9 cellular contexts compared by ENCODE assay signal in genomic region chr20:25077610-25078169, GRCh38. TPM values are rescaled to one million over a fixed set of nuclear protein-coding genes. Genes with fewer than 3 reads are reported as not detected.
DNase-seq lines count a peak whose midpoint lies in the region; ATAC-seq and TF ChIP-seq lines count a peak whose summit lies in the region.
"Had no signal": no experiment of that assay in that cellular context is flagged by ENCODE, and none has a peak within 500 bp of the region (broad histone marks: within the 10 kb centered on the region; RNA-seq: fewer than 3 reads in every experiment).

No MANE protein-coding gene starts in this region.

- no peak overlapping the region for H3K27ac ChIP-seq in RWPE2 (ENCODE audit: poor library complexity, severe bottlenecking)
- H3K27ac ChIP-seq in sigmoid colon: peak overlapping the region in 1 of 4 donors; percentile 35

- H3K9me3 ChIP-seq in ES-I3 (ENCODE audit: control insufficient read depth, insufficient read depth, low read length) (no peaks in the 10 kb centered on the region), RWPE2 (ENCODE audit: severe bottlenecking) (no peaks in the 10 kb centered on the region), sigmoid colon (no peaks in the 10 kb centered on the region)

- no peaks in the 10 kb centered on the region for H3K4me1 ChIP-seq in ES-I3 (ENCODE audit: insufficient read depth, low read length)
- H3K4me1 ChIP-seq in RWPE2 (ENCODE audit: insufficient read depth, poor library complexity, severe bottlenecking): no peaks in the 10 kb centered on the region
- H3K4me1 ChIP-seq in sigmoid colon: peaks cover 0 to 24% (median 21%) of the 10 kb centered on the region in 4 donors

- H3K9ac ChIP-seq in ES-I3 (ENCODE audit: low read depth, low read length): peak overlapping the region; percentile 24; the same call in 1 of the 2 replicates

- peak; percentile 55 for DNase-seq in RWPE2 (ENCODE audit: low spot score)
- DNase-seq in foreskin fibroblast: peak; percentile 29 to 62
- peak; percentile 78 for DNase-seq in sigmoid colon
- no peak for DNase-seq in NCI-H2196 treated with DMSO at 0.1 percent for 48 hours (lab: John Stamatoyannopoulos, UW; ENCODE audit: unreplicated experiment)

- H3K27me3 ChIP-seq in RWPE2 (ENCODE audit: insufficient read depth, poor library complexity, severe bottlenecking) (peaks cover 87% of the 10 kb centered on the region), sigmoid colon (peaks cover 15 to 64% (median 22%) of the 10 kb centered on the region in 3 donors)

- no peak for TF ChIP-seq POLR2A in sigmoid colon (IDR thresholded peaks at IDR 0.05)

- intact Hi-C loops in sigmoid colon (cut with DNase I): no loop called here

- H3K4me3 ChIP-seq in RWPE2 (ENCODE audit: severe bottlenecking): no peak overlapping the region
- H3K4me3 ChIP-seq in foreskin fibroblast (ENCODE audit: low read depth in 1 of 2, low read length in 2 of 2): peak overlapping the region; percentile 21 to 36
- H3K4me3 ChIP-seq in sigmoid colon: peak overlapping the region; percentile 4 to 39 (median 32)

- TF ChIP-seq CTCF in RWPE2 (IDR thresholded peaks at IDR 0.05; ENCODE audit: poor library complexity, severe bottlenecking) (no peak), foreskin fibroblast (IDR thresholded peaks at IDR 0.05; ENCODE audit: low read depth, low read length) (no peak), sigmoid colon (IDR thresholded peaks at IDR 0.05) (no peak)

- no peak for TF ChIP-seq EP300 in sigmoid colon (IDR thresholded peaks at IDR 0.05)

- peak; percentile 71 for ATAC-seq in RWPE2 (ENCODE audit: low read depth)
- no peak for ATAC-seq in HG02970 (IDR thresholded peaks at IDR 0.05; ENCODE audit: low FRiP score, unreplicated experiment)
- ATAC-seq in HG02981 (IDR thresholded peaks at IDR 0.05; ENCODE audit: unreplicated experiment): no peak
- ATAC-seq in GM19395 (IDR thresholded peaks at IDR 0.05; ENCODE audit: unreplicated experiment): no peak

- WGBS in sigmoid colon, 2 donors: 6 to 28% methylated on average over 38 of the region's 38 CpGs

- H3K36me3 ChIP-seq in ES-I3 (ENCODE audit: insufficient read depth, low read length) (no peaks in the 10 kb centered on the region), RWPE2 (ENCODE audit: low read depth) (no peaks in the 10 kb centered on the region), sigmoid colon (no peaks in the 10 kb centered on the region)

RNA-seq across cellular contexts. Expression of gene VSX1, which starts 4.3 kb away (rescaled TPM):
- not detected for total RNA-seq in sigmoid colon
- polyA plus RNA-seq in sigmoid colon: under 1 TPM in 1 of 3 donors, not detected in 2; 0.03 TPM
- total RNA-seq: HT1080 had no signal

RNA-seq across cellular contexts. Expression of gene ACSS1, which starts 19.8 kb away (rescaled TPM):
- 10 to 100 TPM; 27.1 to 41.0 (median 30.5) TPM for total RNA-seq in sigmoid colon
- polyA plus RNA-seq in sigmoid colon: 10 to 100 TPM; 20.1 to 24.7 (median 21.0) TPM
